8 cellular contexts compared by ENCODE assay signal in the genomic region with DNA sequence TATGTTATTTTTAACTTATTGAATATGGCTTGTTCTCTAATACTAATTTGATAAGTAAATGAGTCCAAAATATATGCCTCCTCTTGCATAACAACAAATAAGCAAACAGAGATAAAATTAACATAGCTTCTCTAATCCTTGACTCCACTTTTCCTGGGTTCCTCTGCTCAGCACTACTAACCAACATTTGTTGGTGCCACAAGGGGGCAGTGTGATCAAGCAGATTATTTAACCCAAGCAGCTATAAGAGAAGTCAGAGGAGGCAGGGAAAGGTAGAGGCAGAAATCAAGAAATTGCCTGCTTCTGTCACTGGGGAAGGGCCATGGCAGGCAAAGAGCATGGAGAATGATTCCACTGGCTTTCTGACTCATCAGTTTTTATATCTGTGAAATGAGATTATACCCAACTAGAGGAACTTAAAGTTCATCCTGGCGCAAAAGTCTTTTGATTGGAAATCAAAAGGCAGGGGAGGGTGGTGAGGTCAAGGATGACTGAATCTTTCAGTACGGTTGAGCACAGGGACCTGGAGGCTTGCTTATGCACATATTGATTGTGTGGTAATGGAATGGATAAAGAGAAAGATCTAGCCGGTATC.
DNase-seq lines count a peak whose midpoint lies in the region; ATAC-seq and TF ChIP-seq lines count a peak whose summit lies in the region.

No MANE protein-coding gene starts in this region.

- H3K9me3 ChIP-seq in naive thymus-derived CD4-positive, alpha-beta T cell (ENCODE audit: control insufficient read depth in 2 of 3, low read length in 3 of 3): no peaks in the 10 kb centered on the region

- TF ChIP-seq CTCF in epithelial cell of esophagus (IDR thresholded peaks at IDR 0.05; ENCODE audit: insufficient read depth, low read depth, low read length, missing control alignments): peak; percentile 79

- POLR2A ChIA-PET in naive thymus-derived CD4-positive, alpha-beta T cell (lab: Charles Lee): interaction anchor here (3.2 kb wide), 1 partner anchor 152 kb away, joined by 15 read pairs; a partner anchor contains a TSS

- H3K9me3 Mint-ChIP-seq in naive thymus-derived CD4-positive, alpha-beta T cell: no peaks in the 10 kb centered on the region
- H3K9me3 Mint-ChIP-seq in stimulated activated naive B cell treated with anti-CD40 and anti-IgM and Interleukin-4, amounts not matched to agents 10 μg/mL and 1 μg/mL and 100 μg/mL, for 72 hours: no peaks in the 10 kb centered on the region

- no peak overlapping the region for H3K4me3 Mint-ChIP-seq in naive thymus-derived CD4-positive, alpha-beta T cell
- H3K4me3 Mint-ChIP-seq in stimulated activated naive B cell treated with anti-CD40 and anti-IgM and Interleukin-4, amounts not matched to agents 10 μg/mL and 1 μg/mL and 100 μg/mL, for 72 hours: no peak overlapping the region

- H3K4me1 ChIP-seq in naive thymus-derived CD4-positive, alpha-beta T cell (ENCODE audit: control insufficient read depth in 2 of 2, insufficient read depth in 2 of 2, low read length in 2 of 2): no peaks in the 10 kb centered on the region

- H3K4me3 ChIP-seq in epithelial cell of esophagus (ENCODE audit: low read length): no peak overlapping the region
- no peak overlapping the region for H3K4me3 ChIP-seq in naive thymus-derived CD4-positive, alpha-beta T cell (ENCODE audit: low read length)

- no peaks in the 10 kb centered on the region for H3K27me3 ChIP-seq in naive thymus-derived CD4-positive, alpha-beta T cell (ENCODE audit: control insufficient read depth in 2 of 2, insufficient read depth in 2 of 2, low read length in 2 of 2)

- H3K4me1 Mint-ChIP-seq in naive thymus-derived CD4-positive, alpha-beta T cell: peaks cover 0 to 10% (median 7%) of the 10 kb centered on the region in 7 donors
- H3K4me1 Mint-ChIP-seq in stimulated activated naive B cell treated with anti-CD40 and anti-IgM and Interleukin-4, amounts not matched to agents 10 μg/mL and 1 μg/mL and 100 μg/mL, for 72 hours: no peaks in the 10 kb centered on the region

- ATAC-seq in GM18867 (IDR thresholded peaks at IDR 0.05; ENCODE audit: unreplicated experiment): peak; percentile 69
- peak; percentile 73 for ATAC-seq in HG03432 (IDR thresholded peaks at IDR 0.05; ENCODE audit: unreplicated experiment)
- peak; percentile 73 for ATAC-seq in naive thymus-derived CD4-positive, alpha-beta T cell
- ATAC-seq in stimulated activated naive B cell treated with anti-CD40 and anti-IgM and Interleukin-4, amounts not matched to agents 10 μg/mL and 1 μg/mL and 100 μg/mL, for 72 hours (replicated peaks): peak; percentile 73 to 77

- no peak overlapping the region for H3K27ac ChIP-seq in naive thymus-derived CD4-positive, alpha-beta T cell (ENCODE audit: low read depth, low read length)

- H3K36me3 ChIP-seq in naive thymus-derived CD4-positive, alpha-beta T cell (ENCODE audit: control insufficient read depth in 2 of 3, insufficient read depth in 3 of 3, low read length in 3 of 3): no peaks in the 10 kb centered on the region

- intact Hi-C loops in naive thymus-derived CD4-positive, alpha-beta T cell (cut with micrococcal nuclease): loop anchor here (1.0 to 10.0 kb wide), 7 partner anchors 216 to 1534 kb away; a partner anchor contains a TSS

- peaks cover 8 to 16% (median 10%) of the 10 kb centered on the region in 5 donors for H3K27me3 Mint-ChIP-seq in naive thymus-derived CD4-positive, alpha-beta T cell
- peaks cover 22 to 31% of the 10 kb centered on the region in 2 donors for H3K27me3 Mint-ChIP-seq in stimulated activated naive B cell treated with anti-CD40 and anti-IgM and Interleukin-4, amounts not matched to agents 10 μg/mL and 1 μg/mL and 100 μg/mL, for 72 hours

- DNase-seq in Ammon's horn (ENCODE audit: low spot score) (peak; percentile 90), NOMO-1 (lab: John Stamatoyannopoulos, UW; ENCODE audit: unreplicated experiment in 2 of 2) (peak; percentile 5 to 32), epithelial cell of esophagus (ENCODE audit: low read depth) (peak; percentile 72)
- DNase-seq in activated CD8-positive, alpha-beta memory T cell treated with anti-CD3 and anti-CD28 coated beads for 48 hours (ENCODE audit: low read depth in 2 of 3, low spot score in 2 of 3): peak; percentile 4 to 40 (median 25)
- peak; percentile 26 to 73 (median 61) for DNase-seq in naive thymus-derived CD4-positive, alpha-beta T cell
- DNase-seq in stimulated activated naive B cell treated with anti-CD40 and anti-IgM and Interleukin-4, amounts not matched to agents 10 μg/mL and 1 μg/mL and 100 μg/mL, for 72 hours: peak; percentile 33

- CTCF ChIA-PET in naive thymus-derived CD4-positive, alpha-beta T cell (lab: Charles Lee): interaction anchor here (0.8 to 7.3 kb wide), 23 partner anchors 9 to 1751 kb away, joined by 3 to 370 read pairs (median 3); a partner anchor contains a TSS

- H3K27ac Mint-ChIP-seq in naive thymus-derived CD4-positive, alpha-beta T cell: no peak overlapping the region
- no peak overlapping the region for H3K27ac Mint-ChIP-seq in stimulated activated naive B cell treated with anti-CD40 and anti-IgM and Interleukin-4, amounts not matched to agents 10 μg/mL and 1 μg/mL and 100 μg/mL, for 72 hours

- H3K36me3 Mint-ChIP-seq in naive thymus-derived CD4-positive, alpha-beta T cell: no peaks in the 10 kb centered on the region
- H3K36me3 Mint-ChIP-seq in stimulated activated naive B cell treated with anti-CD40 and anti-IgM and Interleukin-4, amounts not matched to agents 10 μg/mL and 1 μg/mL and 100 μg/mL, for 72 hours: no peaks in the 10 kb centered on the region

Comparison
In these comparisons a context has a peak if more than half of its experiments do, and no peak if none do; other contexts are left out.
1. DNase-seq: peak in every context shown above with its lines; median percentile 90 in Ammon's horn; 72 in epithelial cell of esophagus; 61 in naive thymus-derived CD4-positive, alpha-beta T cell; 33 in stimulated activated naive B cell treated with anti-CD40 and anti-IgM and Interleukin-4, amounts not matched to agents 10 μg/mL and 1 μg/mL and 100 μg/mL, for 72 hours; 25 in activated CD8-positive, alpha-beta memory T cell treated with anti-CD3 and anti-CD28 coated beads for 48 hours; 18 in NOMO-1.